ENCODE assay signal across 8 cellular contexts in genomic region chr18:812673-813404, GRCh38. TPM values are rescaled to one million over a fixed set of nuclear protein-coding genes. Genes with fewer than 3 reads are reported as not detected.
DNase-seq lines count a peak whose midpoint lies in the region; ATAC-seq and TF ChIP-seq lines count a peak whose summit lies in the region.

No MANE protein-coding gene starts in this region.

- H3K9ac ChIP-seq in parathyroid adenoma = peak overlapping the region; percentile 16

- peaks cover 5% of the 10 kb centered on the region for H3K4me1 ChIP-seq in SJCRH30
- H3K4me1 ChIP-seq in parathyroid adenoma = peaks cover 3% of the 10 kb centered on the region
- peaks cover 4 to 44% (median 10%) of the 10 kb centered on the region in 4 donors for H3K4me1 ChIP-seq in transverse colon

- peak overlapping the region; percentile 100 for H3K4me3 ChIP-seq in SJCRH30
- H3K4me3 ChIP-seq in parathyroid adenoma (ENCODE audit: low read depth, low read length) = peak overlapping the region; percentile 98
- peak overlapping the region; percentile 82 to 98 (median 93) for H3K4me3 ChIP-seq in transverse colon

- peak overlapping the region; percentile 45 to 93 for H3K4me3 Mint-ChIP-seq in CD14-positive monocyte
- peak overlapping the region; percentile 84 for H3K4me3 Mint-ChIP-seq in activated naive CD4-positive, alpha-beta T cell treated with anti-CD3 and anti-CD28 coated beads, Interleukin-2, amount 10 ng/mL, durations not matched to agents 7 days and 5 days

- H3K27me3 ChIP-seq in SJCRH30 (no peaks in the 10 kb centered on the region), parathyroid adenoma (ENCODE audit: control insufficient read depth, insufficient read depth, low read length) (no peaks in the 10 kb centered on the region), transverse colon (no peaks in the 10 kb centered on the region)

- in situ Hi-C loops in transverse colon (cut with MboI; ENCODE audit: low pct_ligation_motif_present in 1 of 4, low pct_unique_long_range_greater_than_20kb in 1 of 4, low sequenced_read_pairs in 3 of 4) = no loop called here

- no peak for TF ChIP-seq CTCF in CD14-positive monocyte (IDR thresholded peaks at IDR 0.05)
- no peak for TF ChIP-seq CTCF in parathyroid adenoma (IDR thresholded peaks at IDR 0.05)
- no peak for TF ChIP-seq CTCF in transverse colon (IDR thresholded peaks at IDR 0.05)

- H3K9me3 ChIP-seq in SJCRH30 (replicated peaks) = no peaks in the 10 kb centered on the region
- H3K9me3 ChIP-seq in parathyroid adenoma (ENCODE audit: control insufficient read depth, low read length) = no peaks in the 10 kb centered on the region
- no peaks in the 10 kb centered on the region for H3K9me3 ChIP-seq in transverse colon

- H3K27ac ChIP-seq in SJCRH30 (peak overlapping the region; percentile 83), parathyroid adenoma (peak overlapping the region; percentile 92), transverse colon (peak overlapping the region; percentile 93 to 99 (median 96))

- no peak for TF ChIP-seq EP300 in transverse colon (IDR thresholded peaks at IDR 0.05; ENCODE audit: low read depth)

- CTCF ChIA-PET in activated naive CD4-positive, alpha-beta T cell treated with anti-CD3 and anti-CD28 coated beads, Interleukin-2, amount 10 ng/mL, durations not matched to agents 7 days and 5 days (lab: Charles Lee) = interaction anchor here (0.7 to 8.7 kb wide), 4 partner anchors 19 to 97 kb away, joined by 3 to 67 read pairs (median 3); no protein-coding TSS in a partner anchor

- H2AFZ ChIP-seq in parathyroid adenoma = peak overlapping the region; percentile 98

- H3K4me2 ChIP-seq in parathyroid adenoma (ENCODE audit: low read length) = peak overlapping the region; percentile 82

- peaks cover 83 to 92% (median 90%) of the 10 kb centered on the region in 3 donors for H3K27me3 Mint-ChIP-seq in CD14-positive monocyte (ENCODE audit: low read depth in 3 of 3)
- peaks cover 8% of the 10 kb centered on the region for H3K27me3 Mint-ChIP-seq in activated naive CD4-positive, alpha-beta T cell treated with anti-CD3 and anti-CD28 coated beads, Interleukin-2, amount 10 ng/mL, durations not matched to agents 7 days and 5 days

- intact Hi-C loops in CD14-positive monocyte (cut with micrococcal nuclease) (no loop called here), Right ventricle myocardium inferior (cut with DNase I) (no loop called here), transverse colon (cut with DNase I; ENCODE audit: low total_unique reads) (no loop called here)

- H3K36me3 Mint-ChIP-seq in CD14-positive monocyte = peaks cover 8 to 15% of the 10 kb centered on the region in 2 donors
- H3K36me3 Mint-ChIP-seq in activated naive CD4-positive, alpha-beta T cell treated with anti-CD3 and anti-CD28 coated beads, Interleukin-2, amount 10 ng/mL, durations not matched to agents 7 days and 5 days = peaks cover 19% of the 10 kb centered on the region

- DNase-seq in CD14-positive monocyte (ENCODE audit: low spot score) = no peak
- DNase-seq in SJCRH30 = peak; percentile 65 to 75
- peak; percentile 81 for DNase-seq in activated naive CD4-positive, alpha-beta T cell treated with anti-CD3 and anti-CD28 coated beads, Interleukin-2, amount 10 ng/mL, durations not matched to agents 7 days and 5 days
- DNase-seq in Right ventricle myocardium inferior (ENCODE audit: missing footprints) = peak; percentile 84
- DNase-seq in transverse colon = peak; percentile 78

- H3K36me3 ChIP-seq in SJCRH30 (no peaks in the 10 kb centered on the region), parathyroid adenoma (ENCODE audit: control insufficient read depth, insufficient read depth, low read length) (no peaks in the 10 kb centered on the region), transverse colon (no peaks in the 10 kb centered on the region)

- peaks cover 24% of the 10 kb centered on the region for H3K4me1 Mint-ChIP-seq in CD14-positive monocyte
- H3K4me1 Mint-ChIP-seq in activated naive CD4-positive, alpha-beta T cell treated with anti-CD3 and anti-CD28 coated beads, Interleukin-2, amount 10 ng/mL, durations not matched to agents 7 days and 5 days = peaks cover 74% of the 10 kb centered on the region

- 0 to 3% methylated on average over 1 to 33 of the region's 33 CpGs for WGBS in transverse colon (ENCODE audit: low coverage in 1 of 2), 2 donors

- H3K9me3 Mint-ChIP-seq in CD14-positive monocyte = peaks cover 14 to 33% (median 24%) of the 10 kb centered on the region in 7 donors
- H3K9me3 Mint-ChIP-seq in activated naive CD4-positive, alpha-beta T cell treated with anti-CD3 and anti-CD28 coated beads, Interleukin-2, amount 10 ng/mL, durations not matched to agents 7 days and 5 days = no peaks in the 10 kb centered on the region

- TF ChIP-seq POLR2A in transverse colon (IDR thresholded peaks at IDR 0.05) = peak; percentile 26

- ATAC-seq in GM19397 (IDR thresholded peaks at IDR 0.05; ENCODE audit: unreplicated experiment) (peak; percentile 22), HG03565 (IDR thresholded peaks at IDR 0.05; ENCODE audit: unreplicated experiment) (peak; percentile 21), Right ventricle myocardium inferior (peak; percentile 65)

- peak overlapping the region in 6 of 7 donors; percentile 43 to 87 (median 68) for H3K27ac Mint-ChIP-seq in CD14-positive monocyte
- H3K27ac Mint-ChIP-seq in activated naive CD4-positive, alpha-beta T cell treated with anti-CD3 and anti-CD28 coated beads, Interleukin-2, amount 10 ng/mL, durations not matched to agents 7 days and 5 days = peak overlapping the region; percentile 99

- peaks cover 14% of the 10 kb centered on the region for H3K79me2 ChIP-seq in parathyroid adenoma

RNA-seq across cellular contexts. Expression of gene YES1, which starts 0.8 kb away (rescaled TPM):
- not detected for polyA plus RNA-seq in CD14-positive monocyte
- total RNA-seq in SJCRH30 (2014; rRNA removed; shearing (Covaris generic)) = 151 and 185 TPM in 2 replicates
- 23.5 TPM for total RNA-seq in Right ventricle myocardium inferior
- total RNA-seq in transverse colon = 100 to 1,000 TPM in 2 of 4 donors, 10 to 100 TPM in 2; 49.4 to 128 (median 96.0) TPM
